20 cellular contexts compared by ENCODE assay signal in genomic region chr1:97038410-97038809, GRCh38.
A peak's percentile ranks its signal among the peaks of the same experiment; 100 is the strongest.
DNase-seq lines count a peak whose midpoint lies in the region; ATAC-seq and TF ChIP-seq lines count a peak whose summit lies in the region.
"Had no signal": no experiment of that assay in that cellular context is flagged by ENCODE, and none has a peak within 500 bp of the region (broad histone marks: within the 10 kb centered on the region; RNA-seq: fewer than 3 reads in every experiment).

No MANE protein-coding gene starts in this region.

- no peak overlapping the region for H3K4me3 ChIP-seq in esophagus squamous epithelium

- TF ChIP-seq POLR2A in esophagus squamous epithelium (IDR thresholded peaks at IDR 0.05) = no peak

- DNase-seq in EL = peak; percentile 53
- DNase-seq in HFFc6 = peak; percentile 79
- peak; percentile 43 for DNase-seq in NCI-H226
- DNase-seq in fibroblast of peridontal ligament (ENCODE audit: extremely low read depth) = peak; percentile 65
- DNase-seq in esophagus squamous epithelium (lab: John Stamatoyannopoulos, UW) = no peak
- DNase-seq in cerebellum (ENCODE audit: low spot score) = no peak
- DNase-seq: AML-193, DMS 273 treated with DMSO at 0.1 percent for 48 hours, Kasumi-1, MV-4-11, NCI-H1436, NCI-H2029, NCI-H2171, NCI-H774, T-cell had no signal

- no peaks in the 10 kb centered on the region for H3K36me3 ChIP-seq in esophagus squamous epithelium

- peak; percentile 21; the same call in 1 of the 2 replicates for TF ChIP-seq CTCF in HFFc6 (IDR thresholded peaks at IDR 0.05)
- no peak for TF ChIP-seq CTCF in esophagus squamous epithelium (IDR thresholded peaks at IDR 0.05)

- no peak overlapping the region for H3K27ac ChIP-seq in esophagus squamous epithelium

- H3K27me3 Mint-ChIP-seq in HFFc6 (ENCODE audit: insufficient read depth) = peaks cover 1% of the 10 kb centered on the region; the same call in 1 of the 2 replicates
- H3K27me3 Mint-ChIP-seq: T-cell had no signal

- peaks cover 58% of the 10 kb centered on the region for H3K36me3 Mint-ChIP-seq in HFFc6 (ENCODE audit: low read depth)
- H3K36me3 Mint-ChIP-seq: CD14-positive monocyte, IgD-negative memory B cell, T-cell had no signal

- peaks cover 49% of the 10 kb centered on the region for H3K9me3 Mint-ChIP-seq in HFFc6

- no peak overlapping the region for H3K27ac Mint-ChIP-seq in HFFc6
- H3K27ac Mint-ChIP-seq: CD14-positive monocyte, IgD-negative memory B cell, T-cell had no signal

- no peak overlapping the region for H3K4me3 Mint-ChIP-seq in HFFc6
- H3K4me3 Mint-ChIP-seq: CD14-positive monocyte, IgD-negative memory B cell, T-cell had no signal

- intact Hi-C loops in esophagus squamous epithelium (cut with DNase I) = no loop called here

- no peaks in the 10 kb centered on the region for H3K27me3 ChIP-seq in esophagus squamous epithelium

- ATAC-seq in GM18858 (IDR thresholded peaks at IDR 0.05; ENCODE audit: unreplicated experiment) (no peak), HG02884 (IDR thresholded peaks at IDR 0.05; ENCODE audit: unreplicated experiment) (no peak)
- ATAC-seq: HCT116, T-cell had no signal

- H3K9me3 ChIP-seq in esophagus squamous epithelium = no peaks in the 10 kb centered on the region

- H3K4me1 ChIP-seq in esophagus squamous epithelium = no peaks in the 10 kb centered on the region

- 77 to 85% methylated on average over 4 of the region's 4 CpGs for WGBS in esophagus squamous epithelium, 2 donors

- H3K4me1 Mint-ChIP-seq in HFFc6 (ENCODE audit: low read depth) = peaks cover 54% of the 10 kb centered on the region
- H3K4me1 Mint-ChIP-seq: CD14-positive monocyte, IgD-negative memory B cell, T-cell had no signal

Comparison
In these comparisons a context has a peak if more than half of its experiments do, and no peak if none do; other contexts are left out.
1. DNase-seq: peak in EL (single experiment), HFFc6 (single experiment), NCI-H226 (single experiment) and fibroblast of peridontal ligament (single experiment); none in esophagus squamous epithelium (single experiment) and cerebellum (single experiment).